ENCODE assay signal across 23 cellular contexts in the genomic region with DNA sequence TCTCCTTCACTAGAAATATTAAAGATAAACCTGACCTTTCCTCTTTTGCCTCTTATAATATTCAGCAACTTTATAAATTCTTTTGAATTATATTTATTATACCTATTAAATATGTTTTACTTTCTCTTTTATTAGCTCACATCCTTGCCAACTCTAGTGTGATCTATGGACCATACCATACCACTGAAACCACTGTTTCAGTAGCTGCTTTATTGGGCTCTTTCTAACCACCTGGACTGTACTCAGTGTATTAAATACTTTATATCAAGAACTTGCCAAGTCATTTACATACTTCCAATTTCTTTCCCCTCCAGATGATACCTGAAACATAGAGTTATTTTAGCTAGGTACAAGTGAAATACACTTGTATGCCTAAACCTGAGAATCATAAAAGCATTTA.
"Had no signal": no experiment of that assay in that cellular context is flagged by ENCODE, and none has a peak within 500 bp of the region (broad histone marks: within the 10 kb centered on the region; RNA-seq: fewer than 3 reads in every experiment).

No MANE protein-coding gene starts in this region.

- H3K36me3 ChIP-seq: neural progenitor cell, pancreas, stomach, upper lobe of left lung, uterus had no signal

- H3K4me2 ChIP-seq: neural progenitor cell had no signal

- DNase-seq: dermis blood vessel endothelial cell; effector CD4-positive, alpha-beta T cell; endodermal cell; erythroblast; foreskin keratinocyte; kidney; left cardiac atrium; left ventricle myocardium superior; mesenchymal stem cell; midbrain; nucleus accumbens; pancreas; right cardiac atrium; small intestine; stimulated activated CD4-positive, alpha-beta T cell treated with anti-CD3 and anti-CD28 coated beads, Interleukin-12 subunit alpha, Interleukin-12 subunit beta, amount 100 ng/mL, for 4 hours; stimulated activated naive CD4-positive, alpha-beta T cell; stomach; substantia nigra; upper lobe of left lung; uterus had no signal

- H3K27me3 ChIP-seq: foreskin keratinocyte, neural progenitor cell, pancreas, stomach, upper lobe of left lung, uterus had no signal

- H3K4me3 ChIP-seq: lung, neural progenitor cell, pancreas, stomach, upper lobe of left lung, uterus had no signal

- H3K9ac ChIP-seq: neural progenitor cell had no signal

- H3K9me3 ChIP-seq: pancreas, uterus had no signal

- H3K4me1 ChIP-seq: foreskin keratinocyte, neural progenitor cell, pancreas, stomach, upper lobe of left lung, uterus had no signal

- H2AFZ ChIP-seq: neural progenitor cell had no signal

- H3K27ac ChIP-seq: foreskin keratinocyte, neural progenitor cell, pancreas, stomach, upper lobe of left lung, uterus had no signal

- ATAC-seq: foreskin keratinocyte; left cardiac atrium; left ventricle myocardium superior; natural killer cell treated with Interleukin-12 subunit alpha and Interleukin-12 subunit beta and Interleukin-15 and Interleukin-18, amount 100 ng/mL, for 72 hours; pancreas; right cardiac atrium had no signal
